In the genomic region with DNA sequence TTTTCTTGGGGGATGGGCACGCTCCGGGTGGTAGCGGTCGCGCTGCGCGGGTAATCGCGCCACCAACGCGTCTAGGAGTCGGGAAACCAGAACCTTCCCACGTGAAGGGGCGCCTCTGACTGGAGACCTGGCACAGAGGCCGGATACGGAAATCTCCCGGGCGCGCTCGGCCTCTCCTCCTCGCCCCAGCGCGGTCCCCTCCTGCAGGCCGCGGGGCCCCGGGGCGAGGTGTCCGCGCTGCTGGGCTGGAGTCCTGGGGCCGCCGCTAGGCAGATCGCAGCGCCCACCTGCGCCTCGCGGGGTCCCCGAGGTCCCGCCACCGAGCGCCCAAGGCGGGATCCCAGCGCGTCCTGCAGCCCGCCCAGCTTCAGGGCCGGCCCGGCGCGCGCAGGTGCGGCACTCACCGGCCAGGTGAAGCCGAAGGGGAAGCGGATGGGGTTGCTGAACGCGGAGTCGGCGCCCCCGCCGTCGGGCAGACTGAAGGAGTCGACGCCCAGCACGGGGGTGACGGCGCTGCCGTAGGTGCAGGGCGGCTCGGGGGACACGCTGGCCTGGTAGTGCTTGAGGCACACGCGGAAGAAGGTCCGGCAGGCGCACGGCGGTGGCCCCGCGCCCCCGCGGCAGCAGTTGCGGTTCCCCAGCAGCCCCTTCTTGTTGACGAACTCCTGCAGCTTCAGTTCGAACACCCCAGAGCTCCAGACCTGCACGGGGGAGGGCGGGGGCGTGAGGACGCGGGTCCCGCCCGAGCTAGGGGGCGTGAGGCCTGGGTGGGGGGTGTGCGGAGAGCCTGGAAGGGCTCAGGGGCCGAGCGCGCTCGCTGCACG, we compare ENCODE assay signal across 8 cellular contexts. TPM values are rescaled to one million over a fixed set of nuclear protein-coding genes. Genes with fewer than 3 reads are reported as not detected.
DNase-seq lines count a peak whose midpoint lies in the region; ATAC-seq and TF ChIP-seq lines count a peak whose summit lies in the region.

No MANE protein-coding gene starts in this region.

- no peaks in the 10 kb centered on the region for H3K9me3 Mint-ChIP-seq in CD4-positive, alpha-beta memory T cell
- no peaks in the 10 kb centered on the region for H3K9me3 Mint-ChIP-seq in endodermal cell

- H3K27me3 Mint-ChIP-seq in CD4-positive, alpha-beta memory T cell = peaks cover 35 to 41% of the 10 kb centered on the region in 2 donors
- H3K27me3 Mint-ChIP-seq in endodermal cell (ENCODE audit: insufficient read depth) = peaks cover 81% of the 10 kb centered on the region

- intact Hi-C loops in CD4-positive, alpha-beta memory T cell (cut with micrococcal nuclease) = no loop called here

- POLR2A ChIA-PET in CD4-positive, alpha-beta memory T cell (lab: Charles Lee; ENCODE audit: partially characterized antibody) = interaction anchor here (0.7 to 5.1 kb wide), 6 partner anchors 9 to 201 kb away, joined by 3 to 47 read pairs (median 13); a partner anchor contains a TSS

- WGBS in endodermal cell (ENCODE audit: insufficient coverage in 1 of 2, insufficient read length in 1 of 2), 2 experiments = 1 to 2% methylated on average over 43 to 96 of the region's 96 CpGs

- no peaks in the 10 kb centered on the region for H3K36me3 ChIP-seq in CD4-positive, alpha-beta memory T cell (ENCODE audit: insufficient read depth, low read length)
- H3K36me3 ChIP-seq in endodermal cell (ENCODE audit: control insufficient read depth, insufficient read depth, low read length) (no peaks in the 10 kb centered on the region), neuron (ENCODE audit: insufficient read depth, low read length) (peaks cover 28% of the 10 kb centered on the region)

- H3K9me3 ChIP-seq in CD4-positive, alpha-beta memory T cell (ENCODE audit: control insufficient read depth in 1 of 2, low read length in 2 of 2) = no peaks in the 10 kb centered on the region
- no peaks in the 10 kb centered on the region for H3K9me3 ChIP-seq in endodermal cell (ENCODE audit: control insufficient read depth, low read length)
- H3K9me3 ChIP-seq in neuron (ENCODE audit: low read length) = no peaks in the 10 kb centered on the region

- peaks cover 39% of the 10 kb centered on the region for H3K27me3 ChIP-seq in CD4-positive, alpha-beta memory T cell (ENCODE audit: insufficient read depth, low read length)
- H3K27me3 ChIP-seq in endodermal cell (ENCODE audit: control insufficient read depth, insufficient read depth, low read length, poor library complexity, severe bottlenecking) (peaks cover 96% of the 10 kb centered on the region), neuron (ENCODE audit: insufficient read depth, low read length) (no peaks in the 10 kb centered on the region)

- H3K4me1 ChIP-seq in CD4-positive, alpha-beta memory T cell (ENCODE audit: insufficient read depth, low read length) = peaks cover 44% of the 10 kb centered on the region
- peaks cover 16% of the 10 kb centered on the region for H3K4me1 ChIP-seq in endodermal cell (ENCODE audit: control insufficient read depth, insufficient read depth, low read length)
- H3K4me1 ChIP-seq in neuron (ENCODE audit: insufficient read depth, low read length) = peaks cover 70% of the 10 kb centered on the region

- TF ChIP-seq CTCF in endodermal cell (conservative IDR thresholded peaks at IDR 0.05) = no peak

- peaks cover 22 to 39% (median 31%) of the 10 kb centered on the region in 4 donors for H3K4me1 Mint-ChIP-seq in CD4-positive, alpha-beta memory T cell
- H3K4me1 Mint-ChIP-seq in endodermal cell = peaks cover 32% of the 10 kb centered on the region

- H3K4me3 Mint-ChIP-seq in CD4-positive, alpha-beta memory T cell = peak overlapping the region; percentile 82 to 94 (median 90)
- peak overlapping the region; percentile 69 for H3K4me3 Mint-ChIP-seq in endodermal cell

- H2AFZ ChIP-seq in neuron (ENCODE audit: low read depth, low read length) = no peak overlapping the region

- H3K27ac Mint-ChIP-seq in CD4-positive, alpha-beta memory T cell = peak overlapping the region in 6 of 7 donors; percentile 38 to 83 (median 61)
- no peak overlapping the region for H3K27ac Mint-ChIP-seq in endodermal cell

- peaks cover 0 to 7% of the 10 kb centered on the region in 2 donors for H3K36me3 Mint-ChIP-seq in CD4-positive, alpha-beta memory T cell
- peaks cover 6% of the 10 kb centered on the region for H3K36me3 Mint-ChIP-seq in endodermal cell (ENCODE audit: low read depth)

- peak overlapping the region; percentile 5 to 50 for H3K4me3 ChIP-seq in CD4-positive, alpha-beta memory T cell (ENCODE audit: low read length in 2 of 2)
- H3K4me3 ChIP-seq in endodermal cell (ENCODE audit: low read length) (peak overlapping the region; percentile 75), neuron (ENCODE audit: low read length) (peak overlapping the region; percentile 78)

- ATAC-seq in GM21619 (IDR thresholded peaks at IDR 0.05; ENCODE audit: unreplicated experiment) (no peak), GM19463 (IDR thresholded peaks at IDR 0.05; ENCODE audit: unreplicated experiment) (no peak)

- H3K27ac ChIP-seq in CD4-positive, alpha-beta memory T cell (ENCODE audit: low read depth, low read length) = no peak overlapping the region
- H3K27ac ChIP-seq in endodermal cell (ENCODE audit: low read depth, low read length) = no peak overlapping the region

- CTCF ChIA-PET in CD4-positive, alpha-beta memory T cell (lab: Charles Lee; ENCODE audit: partially characterized antibody) = interaction anchor here (0.6 to 1.8 kb wide), 4 partner anchors 9 to 499 kb away, joined by 3 to 5 read pairs (median 3); no protein-coding TSS in a partner anchor

- no peak overlapping the region for H3K9ac ChIP-seq in endodermal cell (ENCODE audit: extremely low read depth, low read length, poor library complexity, severe bottlenecking)

- peak in 3 of 5 donors; percentile 37 to 39 (median 37) for DNase-seq in CD4-positive, alpha-beta memory T cell
- DNase-seq in NCI-H774 (lab: John Stamatoyannopoulos, UW) (peak; percentile 50), endodermal cell (peak; percentile 80), dedifferentiated amniotic fluid mesenchymal stem cell (ENCODE audit: extremely low spot score) (no peak)
- no peak for DNase-seq in stimulated activated naive CD4-positive, alpha-beta T cell treated with Interleukin-2 at 50 U/mL for 16 hours (lab: John Stamatoyannopoulos, UW)

RNA-seq across cellular contexts. Expression of a gene that starts 1.6 kb away (rescaled TPM):
- total RNA-seq in CD4-positive, alpha-beta memory T cell = 1 to 10 TPM; 1.7 to 3.4 TPM
- under 1 TPM in 1 of 2 donors, not detected in 1; 0.07 TPM for polyA plus RNA-seq in CD4-positive, alpha-beta memory T cell
- total RNA-seq in endodermal cell = 1 to 10 TPM; 3.1 to 3.6 TPM
- 79.0 TPM for polyA plus RNA-seq in endodermal cell (2013, experiment 1 of 2)
- 59.5 TPM for polyA plus RNA-seq in endodermal cell (2013, experiment 2 of 2)

RNA-seq across cellular contexts. Expression of a gene that starts 17.2 kb away (rescaled TPM):
- total RNA-seq in CD4-positive, alpha-beta memory T cell = 10 to 100 TPM; 46.8 to 48.6 TPM
- polyA plus RNA-seq in CD4-positive, alpha-beta memory T cell = 10 to 100 TPM; 22.7 to 33.4 TPM
- 10 to 100 TPM; 25.7 to 27.5 TPM for total RNA-seq in endodermal cell
- polyA plus RNA-seq in endodermal cell (2013, experiment 1 of 2) = 21.6 TPM
- polyA plus RNA-seq in endodermal cell (2013, experiment 2 of 2) = 20.5 TPM

Comparison
In these comparisons a context has a peak if more than half of its experiments do, and no peak if none do; other contexts are left out.
1. DNase-seq: peak in CD4-positive, alpha-beta memory T cell (3 of 5), NCI-H774 (single experiment) and endodermal cell (single experiment); none in stimulated activated naive CD4-positive, alpha-beta T cell treated with Interleukin-2 at 50 U/mL for 16 hours (single experiment) and dedifferentiated amniotic fluid mesenchymal stem cell (single experiment).
2. H3K4me3 ChIP-seq: peak in every context shown above with its lines; median percentile 78 in neuron; 75 in endodermal cell; 28 in CD4-positive, alpha-beta memory T cell.